18 cellular contexts compared by ENCODE assay signal in genomic region chr2:10932345-10933151, GRCh38. TPM values are rescaled to one million over a fixed set of nuclear protein-coding genes. Genes with fewer than 3 reads are reported as not detected.
DNase-seq lines count a peak whose midpoint lies in the region; ATAC-seq, FAIRE-seq and TF ChIP-seq lines count a peak whose summit lies in the region.
"Had no signal": no experiment of that assay in that cellular context is flagged by ENCODE, and none has a peak within 500 bp of the region (broad histone marks: within the 10 kb centered on the region; RNA-seq: fewer than 3 reads in every experiment).

No MANE protein-coding gene starts in this region.

- peak; percentile 23 for FAIRE-seq in bronchial epithelial cell (lab: Jason Lieb, UNC)
- FAIRE-seq: D721Med, HTR-8/SVneo had no signal

- H3K27ac Mint-ChIP-seq in nephron progenitor cell: peak overlapping the region; percentile 37
- H3K27ac Mint-ChIP-seq: natural killer cell, T-helper 17 cell had no signal

- no peak overlapping the region for H3K4me3 Mint-ChIP-seq in nephron progenitor cell
- H3K4me3 Mint-ChIP-seq: natural killer cell, T-helper 17 cell had no signal

- H3K27me3 Mint-ChIP-seq in nephron progenitor cell (ENCODE audit: low read depth, poor library complexity): peaks cover 13% of the 10 kb centered on the region

- ATAC-seq in GM21390 (IDR thresholded peaks at IDR 0.05; ENCODE audit: unreplicated experiment): no peak
- ATAC-seq: activated CD4-positive, CD25-positive, alpha-beta regulatory T cell treated with anti-CD3 and anti-CD28 coated beads, Interleukin-2, amount 50 U/mL, for 24 hours; natural killer cell; T-helper 17 cell had no signal

- peak; percentile 39 for DNase-seq in A673 (ENCODE audit: low spot score)
- DNase-seq in HK-2 (ENCODE audit: unreplicated experiment): peak; percentile 21
- no peak for DNase-seq in bronchial epithelial cell (ENCODE audit: low read depth)
- no peak for DNase-seq in nephron progenitor cell
- DNase-seq in activated CD4-positive, CD25-positive, alpha-beta regulatory T cell (lab: John Stamatoyannopoulos, UW): no peak
- no peak for DNase-seq in D341Med (ENCODE audit: low spot score)
- no peak for DNase-seq in OCI-LY7 (ENCODE audit: low spot score)
- DNase-seq: activated effector memory CD4-positive, alpha-beta T cell treated with Interleukin-2 at 50 U/mL for 16 hours; natural killer cell; NCI-H2081; SHP77 treated with DMSO at 0.1 percent for 48 hours; T-helper 17 cell had no signal

- H3K36me3 ChIP-seq in A673 (ENCODE audit: insufficient read depth, low read length, poor library complexity, severe bottlenecking): no peaks in the 10 kb centered on the region
- no peaks in the 10 kb centered on the region for H3K36me3 ChIP-seq in bronchial epithelial cell (ENCODE audit: control insufficient read depth, insufficient read depth, low read length)
- H3K36me3 ChIP-seq in OCI-LY7 (ENCODE audit: insufficient read depth, low read length): no peaks in the 10 kb centered on the region
- H3K36me3 ChIP-seq: right atrium auricular region had no signal

- H4K20me1 ChIP-seq in OCI-LY7 (ENCODE audit: insufficient read depth, low read length): no peaks in the 10 kb centered on the region

- BruUV-seq in A673 (replicated peaks; lab: Mats Ljungman, UMichigan): no TSS peak
- BruUV-seq in OCI-LY7 (replicated peaks; lab: Mats Ljungman, UMichigan): no TSS peak

- H3K4me2 ChIP-seq in OCI-LY7 (ENCODE audit: low read length): no peak overlapping the region

- TF ChIP-seq CTCF in A673 (conservative IDR thresholded peaks at IDR 0.05; ENCODE audit: low read depth, low read length) (no peak), bronchial epithelial cell (IDR thresholded peaks at IDR 0.05; ENCODE audit: insufficient read depth, low read length, severe bottlenecking) (no peak), nephron progenitor cell (IDR thresholded peaks at IDR 0.05) (no peak), OCI-LY7 (conservative IDR thresholded peaks at IDR 0.05; ENCODE audit: low read length) (no peak)

- H3K4me3 ChIP-seq in A673 (ENCODE audit: low read depth, low read length, poor library complexity, severe bottlenecking) (no peak overlapping the region), bronchial epithelial cell (ENCODE audit: low read depth, low read length) (no peak overlapping the region), OCI-LY7 (ENCODE audit: low read depth, low read length, poor library complexity, severe bottlenecking) (no peak overlapping the region)
- H3K4me3 ChIP-seq: right atrium auricular region had no signal

- H3K27me3 ChIP-seq in A673 (replicated peaks; ENCODE audit: insufficient read depth, low read depth, low read length, poor library complexity) (no peaks in the 10 kb centered on the region), bronchial epithelial cell (ENCODE audit: control insufficient read depth, insufficient read depth, low read length) (peaks cover 2% of the 10 kb centered on the region)
- H3K27me3 ChIP-seq: right atrium auricular region had no signal

- H2AFZ ChIP-seq in OCI-LY7 (ENCODE audit: low read length): no peak overlapping the region

- CTCF ChIA-PET in A673 (lab: Charles Lee): no interaction called here
- CTCF ChIA-PET in OCI-LY7 (lab: Charles Lee; ENCODE audit: unreplicated experiment): no interaction called here

- no peaks in the 10 kb centered on the region for H3K79me2 ChIP-seq in OCI-LY7 (ENCODE audit: insufficient read depth, low read depth, low read length)

- POLR2A ChIA-PET in A673 (lab: Charles Lee; ENCODE audit: low non-redundant PET): no interaction called here
- POLR2A ChIA-PET in OCI-LY7 (lab: Charles Lee): no interaction called here

- H3K27ac ChIP-seq in A673 (ENCODE audit: low read depth, low read length, poor library complexity, severe bottlenecking) (no peak overlapping the region), OCI-LY7 (ENCODE audit: low read depth, low read length, poor library complexity, severe bottlenecking) (no peak overlapping the region)
- H3K27ac ChIP-seq: right atrium auricular region had no signal

- no peaks in the 10 kb centered on the region for H3K36me3 Mint-ChIP-seq in nephron progenitor cell (ENCODE audit: low read depth)
- H3K36me3 Mint-ChIP-seq: natural killer cell had no signal

- H3K9me3 ChIP-seq in A673 (ENCODE audit: low read depth, low read length, poor library complexity, severe bottlenecking) (no peaks in the 10 kb centered on the region), OCI-LY7 (ENCODE audit: low read length) (no peaks in the 10 kb centered on the region)
- H3K9me3 ChIP-seq: right atrium auricular region had no signal

- H3K9me2 ChIP-seq in OCI-LY7 (ENCODE audit: insufficient read depth, low read length): no peaks in the 10 kb centered on the region

- no peaks in the 10 kb centered on the region for H3K4me1 ChIP-seq in A673 (ENCODE audit: insufficient read depth, low read length, poor library complexity, severe bottlenecking)
- H3K4me1 ChIP-seq in OCI-LY7 (ENCODE audit: insufficient read depth, low read length, poor library complexity, severe bottlenecking): no peaks in the 10 kb centered on the region
- H3K4me1 ChIP-seq: right atrium auricular region had no signal

- intact Hi-C loops in A673 (cut with micrococcal nuclease; ENCODE audit: unreplicated experiment): no loop called here
- intact Hi-C loops in OCI-LY7 (cut with micrococcal nuclease; ENCODE audit: unreplicated experiment): no loop called here

- H3K9me3 Mint-ChIP-seq in nephron progenitor cell: no peaks in the 10 kb centered on the region
- H3K9me3 Mint-ChIP-seq: natural killer cell had no signal

- peaks cover 57% of the 10 kb centered on the region for H3K4me1 Mint-ChIP-seq in nephron progenitor cell
- H3K4me1 Mint-ChIP-seq: natural killer cell had no signal

RNA-seq across cellular contexts. Expression of gene KCNF1, which starts 20.8 kb away (rescaled TPM):
- total RNA-seq in A673 (2021) (0.32 and 0.70 TPM in 2 replicates), bronchial epithelial cell (not detected in 2 replicates), OCI-LY7 (2022) (not detected in 2 replicates)
- not detected in 2 replicates for total RNA-seq in OCI-LY7 (2014; rRNA removed; shearing (Covaris generic))
- total RNA-seq: MCF 10A, natural killer cell, T-helper 17 cell had no signal

Comparison
In these comparisons a context has a peak if more than half of its experiments do, and no peak if none do; other contexts are left out.
1. DNase-seq: peak in A673 (single experiment) and HK-2 (single experiment); none in bronchial epithelial cell (single experiment), nephron progenitor cell (single experiment), activated CD4-positive, CD25-positive, alpha-beta regulatory T cell (0 of 4), D341Med (single experiment) and OCI-LY7 (single experiment).